Comparison of ENCODE assay signal across 8 cellular contexts in the genomic region with DNA sequence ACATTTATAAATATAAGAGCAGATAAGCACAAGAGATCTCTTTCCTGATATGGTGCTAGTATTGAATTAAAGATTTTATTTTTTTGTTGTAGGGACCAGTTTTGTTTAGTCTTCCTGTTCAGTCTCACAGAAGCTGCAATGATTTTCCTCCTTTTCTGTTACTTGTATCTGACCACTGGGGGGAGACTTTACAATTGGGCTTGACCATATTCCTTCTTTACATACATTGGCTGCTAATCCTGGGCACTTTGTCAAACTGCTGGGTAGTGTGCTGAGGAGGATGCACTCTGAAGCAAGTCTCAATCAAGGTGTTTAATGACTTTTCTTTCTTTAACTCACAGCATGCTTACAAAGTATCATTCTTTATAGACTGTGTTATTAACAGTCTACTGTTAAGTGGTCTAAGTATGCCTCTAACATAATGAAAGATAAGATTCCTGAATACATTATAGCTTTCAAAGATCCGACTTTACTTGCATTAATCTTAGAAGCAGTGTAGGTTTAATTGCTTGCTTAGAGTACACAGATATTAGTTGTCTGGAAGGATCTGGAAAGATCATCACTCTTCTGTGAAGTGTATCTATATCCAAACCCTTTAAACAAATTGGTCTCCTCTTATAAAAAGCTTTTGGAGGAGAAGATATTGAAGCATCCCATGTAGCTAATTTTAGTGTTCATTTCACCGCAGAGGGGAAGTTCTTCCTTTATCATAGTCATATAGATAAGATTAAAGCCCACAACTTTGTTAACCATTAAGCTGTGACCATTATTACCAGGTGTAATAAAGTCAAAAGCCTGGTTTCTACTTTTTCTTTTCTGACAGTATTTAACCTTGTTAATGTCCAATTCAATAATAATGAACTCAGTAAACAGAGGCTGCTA. TPM values are rescaled to one million over a fixed set of nuclear protein-coding genes. Genes with fewer than 3 reads are reported as not detected.
DNase-seq lines count a peak whose midpoint lies in the region; ATAC-seq and TF ChIP-seq lines count a peak whose summit lies in the region.

No MANE protein-coding gene starts in this region.

- no peaks in the 10 kb centered on the region for H3K9me3 Mint-ChIP-seq in endothelial cell (ENCODE audit: unreplicated experiment)
- peaks cover 3% of the 10 kb centered on the region for H3K9me3 Mint-ChIP-seq in nephron

- DNase-seq in NCI-H2171 treated with DMSO at 0.1 percent for 48 hours (lab: John Stamatoyannopoulos, UW) (peak; percentile 57), NCI-H2171 (lab: John Stamatoyannopoulos, UW) (no peak), LoVo (ENCODE audit: low spot score) (peak; percentile 82), SHP77 (lab: John Stamatoyannopoulos, UW) (peak; percentile 43 to 75), endothelial cell (ENCODE audit: low spot score) (peak; percentile 33), lower leg skin (ENCODE audit: low spot score in 2 of 2) (no peak)

- peak; percentile 67 for TF ChIP-seq CTCF in endothelial cell (IDR thresholded peaks at IDR 0.05; ENCODE audit: unreplicated experiment)
- peak; percentile 62 to 75 (median 66) for TF ChIP-seq CTCF in nephron (IDR thresholded peaks at IDR 0.05; ENCODE audit: unreplicated experiment in 3 of 3)
- no peak for TF ChIP-seq CTCF in lower leg skin (IDR thresholded peaks at IDR 0.05)

- no peak overlapping the region for H3K4me3 ChIP-seq in lower leg skin (ENCODE audit: low read depth, poor library complexity, severe bottlenecking)

- H3K27ac Mint-ChIP-seq in endothelial cell (ENCODE audit: unreplicated experiment) (no peak overlapping the region), nephron (peak overlapping the region; percentile 2 to 29 (median 25))

- H3K4me3 Mint-ChIP-seq in endothelial cell (ENCODE audit: unreplicated experiment) (no peak overlapping the region), nephron (peak overlapping the region; percentile 74 to 81 (median 80))

- H3K4me1 Mint-ChIP-seq in endothelial cell (ENCODE audit: unreplicated experiment) = peaks cover 8% of the 10 kb centered on the region
- H3K4me1 Mint-ChIP-seq in nephron = peaks cover 23% of the 10 kb centered on the region

- peaks cover 6% of the 10 kb centered on the region for H3K27me3 Mint-ChIP-seq in endothelial cell (ENCODE audit: unreplicated experiment)
- peaks cover 9% of the 10 kb centered on the region for H3K27me3 Mint-ChIP-seq in nephron (ENCODE audit: low read depth)

- TF ChIP-seq POLR2A in lower leg skin (IDR thresholded peaks at IDR 0.05) = no peak

- ATAC-seq in GM21723 (IDR thresholded peaks at IDR 0.05; ENCODE audit: unreplicated experiment) = peak; percentile 35

- 58 to 60% methylated on average over 2 of the region's 2 CpGs for WGBS in lower leg skin, 2 donors

- intact Hi-C loops in lower leg skin (cut with DNase I; ENCODE audit: low total_unique reads) = no loop called here

- H3K36me3 Mint-ChIP-seq in endothelial cell (ENCODE audit: low read depth, unreplicated experiment) (peaks cover 3% of the 10 kb centered on the region), nephron (ENCODE audit: low read depth) (no peaks in the 10 kb centered on the region)

RNA-seq across cellular contexts. Expression of gene PALS2, which starts 3.2 kb away (rescaled TPM):
- total RNA-seq in endothelial cell (ENCODE audit: unreplicated experiment) (32.0 TPM), lower leg skin (1 to 10 TPM; 2.7 to 8.5 (median 6.6) TPM)

Comparison
In these comparisons a context has a peak if more than half of its experiments do, and no peak if none do; other contexts are left out.
1. DNase-seq: peak in NCI-H2171 treated with DMSO at 0.1 percent for 48 hours (single experiment), LoVo (single experiment), SHP77 (2 of 2) and endothelial cell (single experiment); none in NCI-H2171 (single experiment) and lower leg skin (0 of 2).
2. CTCF ChIP-seq: peak in endothelial cell (single experiment) and nephron (3 of 3); none in lower leg skin (0 of 3).